In the genomic region with DNA sequence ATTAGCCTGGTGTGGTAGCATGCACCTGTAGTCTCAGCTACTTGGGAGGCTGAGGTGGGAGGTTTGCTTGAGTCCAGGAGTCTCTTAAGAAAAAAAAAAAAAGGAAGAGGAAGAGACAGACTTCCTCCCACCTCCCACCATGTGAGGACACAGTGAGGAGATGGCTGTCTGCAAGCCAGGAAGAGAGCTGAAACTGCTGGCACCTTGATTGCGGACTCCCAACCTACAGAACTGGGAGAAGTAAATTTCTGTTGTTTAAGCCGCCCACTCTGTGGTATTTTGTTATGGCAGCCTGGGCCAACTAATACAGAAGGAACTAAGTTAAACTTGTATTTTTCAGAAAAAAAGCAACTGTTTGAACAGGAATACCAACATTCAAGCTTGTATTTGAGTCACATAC, we compare ENCODE assay signal across 31 cellular contexts. TPM values are rescaled to one million over a fixed set of nuclear protein-coding genes. Genes with fewer than 3 reads are reported as not detected.
"Had no signal": no experiment of that assay in that cellular context is flagged by ENCODE, and none has a peak within 500 bp of the region (broad histone marks: within the 10 kb centered on the region; RNA-seq: fewer than 3 reads in every experiment).

No MANE protein-coding gene starts in this region.

- H3K9me3 ChIP-seq: esophagus muscularis mucosa, sigmoid colon, thyroid gland had no signal

- H3K27me3 Mint-ChIP-seq: activated CD4-positive, alpha-beta T cell treated with anti-CD3 and anti-CD28 coated beads for 36 hours; activated T-cell treated with anti-CD3 and anti-CD28 coated beads, Interleukin-2, amount 50 U/mL, for 24 hours; naive B cell; stimulated activated memory B cell treated with anti-CD40 and anti-IgM and Interleukin-4, amounts not matched to agents 10 μg/mL and 1 μg/mL and 100 μg/mL, for 72 hours; stimulated activated naive CD8-positive, alpha-beta T cell treated with anti-CD3 and anti-CD28 coated beads, Interleukin-15, amount 100 ng/mL, for 72 hours; T-cell had no signal

- H3K27ac ChIP-seq: brain microvascular endothelial cell, esophagus muscularis mucosa, foreskin keratinocyte, heart left ventricle, parathyroid adenoma, psoas muscle, sigmoid colon, thyroid gland had no signal

- H3K4me3 Mint-ChIP-seq: activated CD4-positive, alpha-beta T cell treated with anti-CD3 and anti-CD28 coated beads for 36 hours; activated T-cell treated with anti-CD3 and anti-CD28 coated beads, Interleukin-2, amount 50 U/mL, for 24 hours; endodermal cell; immature natural killer cell; mesothelial cell of epicardium; naive B cell; nephron progenitor cell; stimulated activated memory B cell treated with anti-CD40 and anti-IgM and Interleukin-4, amounts not matched to agents 10 μg/mL and 1 μg/mL and 100 μg/mL, for 72 hours; stimulated activated naive CD8-positive, alpha-beta T cell treated with anti-CD3 and anti-CD28 coated beads, Interleukin-15, amount 100 ng/mL, for 72 hours; T-cell had no signal

- H3K9me3 Mint-ChIP-seq: activated T-cell treated with anti-CD3 and anti-CD28 coated beads, Interleukin-2, amount 50 U/mL, for 24 hours; endodermal cell; immature natural killer cell; naive B cell; stimulated activated memory B cell treated with anti-CD40 and anti-IgM and Interleukin-4, amounts not matched to agents 10 μg/mL and 1 μg/mL and 100 μg/mL, for 72 hours; stimulated activated naive CD8-positive, alpha-beta T cell treated with anti-CD3 and anti-CD28 coated beads, Interleukin-15, amount 100 ng/mL, for 72 hours; T-cell had no signal

- H3K27ac Mint-ChIP-seq: activated CD4-positive, alpha-beta T cell treated with anti-CD3 and anti-CD28 coated beads for 36 hours; activated T-cell treated with anti-CD3 and anti-CD28 coated beads, Interleukin-2, amount 50 U/mL, for 24 hours; endodermal cell; mesothelial cell of epicardium; nephron progenitor cell; stimulated activated memory B cell treated with anti-CD40 and anti-IgM and Interleukin-4, amounts not matched to agents 10 μg/mL and 1 μg/mL and 100 μg/mL, for 72 hours; T-cell had no signal

- H3K4me1 Mint-ChIP-seq: mesothelial cell of epicardium, nephron progenitor cell had no signal

- DNase-seq: activated CD4-positive, alpha-beta T cell treated with anti-CD3 and anti-CD28 coated beads for 36 hours; activated CD4-positive, alpha-beta T cell treated with anti-CD3 and anti-CD28 coated beads, Interleukin-2, amount 50 U/mL, for 48 hours; activated CD4-positive, CD25-positive, alpha-beta regulatory T cell; activated CD8-positive, alpha-beta memory T cell treated with anti-CD3 and anti-CD28 coated beads, Interleukin-2, amount 50 U/mL, for 48 hours; activated gamma-delta T cell treated with Interleukin-2 at 50 U/mL for 16 hours; activated naive CD4-positive, alpha-beta T cell treated with anti-CD3 and anti-CD28 coated beads, Interleukin-2, amount 50 U/mL, for 16 hours; activated T-cell treated with anti-CD3 and anti-CD28 coated beads, Interleukin-2, amount 50 U/mL, for 24 hours; amniotic stem cell; brain microvascular endothelial cell; caudate nucleus; endodermal cell; foreskin keratinocyte; heart left ventricle; hypothalamus; immature natural killer cell; kidney; left colon; naive B cell; nephron progenitor cell; psoas muscle; sigmoid colon; small intestine; stimulated activated CD4-positive, alpha-beta T cell treated with anti-CD3 and anti-CD28 coated beads, Interleukin-4, amount 100 ng/mL, for 24 hours; stimulated activated naive CD8-positive, alpha-beta T cell treated with anti-CD3 and anti-CD28 coated beads, Interleukin-15, amount 100 ng/mL, for 72 hours; substantia nigra; T-cell; thyroid gland had no signal

- ATAC-seq: activated CD4-positive, alpha-beta T cell treated with anti-CD3 and anti-CD28 coated beads for 36 hours; foreskin keratinocyte; heart left ventricle; left colon; psoas muscle; stimulated activated memory B cell treated with anti-CD40 and anti-IgM and Interleukin-4, amounts not matched to agents 10 μg/mL and 1 μg/mL and 100 μg/mL, for 72 hours; stimulated activated naive CD8-positive, alpha-beta T cell treated with anti-CD3 and anti-CD28 coated beads, Interleukin-15, amount 100 ng/mL, for 72 hours; T-cell had no signal

- H3K4me3 ChIP-seq: esophagus muscularis mucosa, heart left ventricle, psoas muscle, sigmoid colon, thyroid gland had no signal

- H3K4me1 ChIP-seq: esophagus muscularis mucosa, foreskin keratinocyte, psoas muscle, sigmoid colon had no signal

- H3K36me3 ChIP-seq: brain microvascular endothelial cell, sigmoid colon, thyroid gland had no signal

- H3K27me3 ChIP-seq: brain microvascular endothelial cell, esophagus muscularis mucosa, foreskin keratinocyte, heart left ventricle, sigmoid colon, thyroid gland had no signal

RNA-seq across cellular contexts. Expression of a gene that starts 43.5 kb away (rescaled TPM):
- total RNA-seq: endodermal cell had no signal
